Comparison of ENCODE assay signal across 9 cellular contexts in genomic region chr7:143563221-143563793, GRCh38. TPM values are rescaled to one million over a fixed set of nuclear protein-coding genes. Genes with fewer than 3 reads are reported as not detected.
DNase-seq lines count a peak whose midpoint lies in the region; ATAC-seq, FAIRE-seq and TF ChIP-seq lines count a peak whose summit lies in the region.
"Not testable (repeated sequence)": the region's sequence is repeated elsewhere in the genome, so short reads cannot be mapped to it uniquely, and the experiment has no call there.
"Had no signal": no experiment of that assay in that cellular context is flagged by ENCODE, and none has a peak within 500 bp of the region (broad histone marks: within the 10 kb centered on the region; RNA-seq: fewer than 3 reads in every experiment).

No MANE protein-coding gene starts in this region.

- RAD21 ChIA-PET in GM12878 (lab: Charles Lee; ENCODE audit: unreplicated experiment): not testable (repeated sequence)

- intact Hi-C loops in PC-9 (cut with micrococcal nuclease; ENCODE audit: unreplicated experiment); GM12878 (cut with micrococcal nuclease; ENCODE audit: unreplicated experiment); left lung (cut with DNase I): not testable (repeated sequence)

- not testable (repeated sequence) for TF ChIP-seq EP300 in GM12878 (IDR thresholded peaks at IDR 0.05; ENCODE audit: borderline replicate concordance in 1 of 2, control insufficient read depth in 1 of 2, low read depth in 2 of 2, low read length in 2 of 2)

- peak; percentile 7 for FAIRE-seq in GM12878 (lab: Jason Lieb, UNC)

- BruUV-seq in PC-9 (replicated peaks; lab: Mats Ljungman, UMichigan); GM12878 (replicated peaks; lab: Mats Ljungman, UMichigan): not testable (repeated sequence)

- H3K4me3 ChIP-seq in PC-9; GM12878; fibroblast of mammary gland (ENCODE audit: control insufficient read depth, low read depth, low read length); left lung; retinal pigment epithelial cell (ENCODE audit: low read length): not testable (repeated sequence)

- POLR2A ChIA-PET in PC-9 (lab: Charles Lee; ENCODE audit: unreplicated experiment); GM12878 (lab: Charles Lee): not testable (repeated sequence)

- H3K9me2 ChIP-seq in PC-9 (ENCODE audit: insufficient read depth): not testable (repeated sequence)

- in situ Hi-C loops in GM12878 (cut with MboI): not testable (repeated sequence)

- not testable (repeated sequence) for H3K9me3 ChIP-seq in PC-9 (ENCODE audit: insufficient read depth, low read depth); GM12878 (replicated peaks; ENCODE audit: control insufficient read depth, insufficient read depth, low read length); left lung

- not testable (repeated sequence) for H3K4me1 ChIP-seq in PC-9 (replicated peaks; ENCODE audit: insufficient read depth); GM12878 (ENCODE audit: control insufficient read depth, insufficient read depth, low read length); left lung

- H3K27ac ChIP-seq in PC-9; GM12878 (ENCODE audit: control insufficient read depth, insufficient read depth); left lung: not testable (repeated sequence)

- H3K9ac ChIP-seq in GM12878 (ENCODE audit: control insufficient read depth, insufficient read depth, low read length): not testable (repeated sequence)

- CTCF ChIA-PET in PC-9 (lab: Charles Lee); GM12878 (lab: Yijun Ruan, JAX): not testable (repeated sequence)

- H3K36me3 ChIP-seq in PC-9 (ENCODE audit: low read depth); GM12878 (ENCODE audit: control insufficient read depth in 2 of 2, insufficient read depth in 2 of 2, low read length in 1 of 2); left lung: not testable (repeated sequence)

- peak; percentile 56 for ATAC-seq in GM19043 (IDR thresholded peaks at IDR 0.05; ENCODE audit: low read depth, unreplicated experiment)
- peak; percentile 57 for ATAC-seq in HG02759 (IDR thresholded peaks at IDR 0.05; ENCODE audit: unreplicated experiment)
- peak; percentile 46 for ATAC-seq in GM12878
- ATAC-seq in left lung: peak; percentile 87

- H3K4me2 ChIP-seq in PC-9; GM12878 (ENCODE audit: control insufficient read depth, insufficient read depth): not testable (repeated sequence)

- H2AFZ ChIP-seq in PC-9; GM12878 (ENCODE audit: control insufficient read depth, low read depth, low read length): not testable (repeated sequence)

- DNase-seq in PC-9: peak in 1 of 2 experiments; percentile 50
- not testable (repeated sequence) for DNase-seq in GM12878 (ENCODE audit: low read depth, low spot score); fibroblast of mammary gland (ENCODE audit: low read depth); left lung; retinal pigment epithelial cell (ENCODE audit: low read depth)

- not testable (repeated sequence) for H4K20me1 ChIP-seq in PC-9 (ENCODE audit: insufficient read depth); GM12878 (ENCODE audit: control insufficient read depth, insufficient read depth)

- not testable (repeated sequence) for TF ChIP-seq RAD21 in GM12878 (IDR thresholded peaks at IDR 0.05; ENCODE audit: insufficient read depth, low read depth, low read length)

- SMC1A ChIA-PET in GM12878 (lab: Charles Lee; ENCODE audit: uncharacterized antibody, unreplicated experiment): not testable (repeated sequence)

- 10% methylated on average over 2 of the region's 7 CpGs for WGBS in GM12878 (ENCODE audit: insufficient coverage, insufficient replicate concordance, low lambda C conversion rate, missing lambda C conversion rate)

- H3K79me2 ChIP-seq in PC-9 (ENCODE audit: low read depth); GM12878 (ENCODE audit: control insufficient read depth, insufficient read depth, low read length): not testable (repeated sequence)

- TF ChIP-seq POLR2A in GM12878 (IDR thresholded peaks at IDR 0.05; ENCODE audit: low read depth, low read length): not testable (repeated sequence)

- not testable (repeated sequence) for H3F3A ChIP-seq in PC-9 (ENCODE audit: insufficient read depth, low read depth)

- TF ChIP-seq CTCF in PC-9 (conservative IDR thresholded peaks at IDR 0.05): peak; percentile 57
- not testable (repeated sequence) for TF ChIP-seq CTCF in GM12878 (IDR thresholded peaks at IDR 0.05 in 2 of 3, conservative IDR thresholded peaks at IDR 0.05 in 1 of 3; ENCODE audit: control insufficient read depth in 2 of 3, extremely low read depth in 1 of 3, insufficient read depth in 1 of 3, low read depth in 3 of 3, low read length in 3 of 3); left lung (IDR thresholded peaks at IDR 0.05)
- peak; percentile 34 for TF ChIP-seq CTCF in fibroblast of mammary gland (conservative IDR thresholded peaks at IDR 0.05; ENCODE audit: control insufficient read depth, insufficient read depth, low read depth, low read length)
- peak; percentile 28 for TF ChIP-seq CTCF in retinal pigment epithelial cell (conservative IDR thresholded peaks at IDR 0.05; ENCODE audit: low read depth, low read length)

- H3K27me3 ChIP-seq in PC-9 (ENCODE audit: insufficient read depth, low read depth); GM12878 (replicated peaks in 1 of 2; ENCODE audit: control insufficient read depth in 2 of 2, insufficient read depth in 2 of 2, low read length in 1 of 2); left lung: not testable (repeated sequence)

RNA-seq across cellular contexts. Expression of gene CTAGE15, which starts 8.3 kb away (rescaled TPM):
- 0.20 TPM in 1 of 2 replicates, not detected in the other for total RNA-seq in PC-9 (2021)
- 14.5 and 18.1 TPM in 2 replicates for total RNA-seq in GM12878 (2013; cell fraction: nucleolus; rRNA removed)
- 0.28 and 0.38 TPM in 2 replicates for total RNA-seq in GM12878 (2014; rRNA removed)
- total RNA-seq in GM12878 (2014; rRNA removed; fragmentation: Illumina TruSeq; extraction: Trizol): 0.51 and 0.58 TPM in 2 replicates
- total RNA-seq in GM12878 (2021): 0.32 and 0.49 TPM in 2 replicates
- polyA plus RNA-seq in GM12878 (2011; ENCODE audit: low read depth): 0.34 TPM
- 0.80 and 1.3 TPM in 2 replicates for polyA plus RNA-seq in GM12878 (2011; rRNA removed)
- 0.17 and 0.21 TPM in 2 replicates for polyA plus RNA-seq in GM12878 (2011; cell fraction: cytosol; rRNA removed)
- 1.3 and 3.0 TPM in 2 replicates for polyA plus RNA-seq in GM12878 (2011; cell fraction: nucleus; rRNA removed)
- polyA plus RNA-seq in GM12878 (2012): 0.50 and 0.81 TPM in 2 replicates
- 0.59 and 0.73 TPM in 2 replicates for polyA plus RNA-seq in GM12878 (2014; fragmentation: Illumina TruSeq; extraction: Trizol)
- polyA plus RNA-seq in GM12878 (2014; fragmentation: Nextera tagmentation; extraction: Ambion mirVana): under 1 TPM in 1 of 2 experiments, not detected in 1; 0.05 TPM
- polyA plus RNA-seq in GM12878 (2014; rRNA removed): 0.45 and 0.47 TPM in 2 replicates
- under 1 TPM; 0.20 to 0.32 TPM for polyA plus RNA-seq in GM12878 (2016; fragmentation: Nextera tagmentation; extraction: Ambion mirVana)
- polyA minus RNA-seq in GM12878 (2011; rRNA and poly(A)+ RNA removed): 1.0 and 1.3 TPM in 2 replicates
- not detected in 2 replicates for polyA minus RNA-seq in GM12878 (2011; cell fraction: cytosol; rRNA and poly(A)+ RNA removed)
- 1.9 and 3.1 TPM in 2 replicates for polyA minus RNA-seq in GM12878 (2011; cell fraction: nucleus; rRNA and poly(A)+ RNA removed)
- total RNA-seq in left lung: under 1 TPM; 0.29 to 0.79 TPM
- total RNA-seq: left ventricle myocardium inferior, renal cortical epithelial cell had no signal

RNA-seq across cellular contexts. Expression of gene TCAF2, which starts 57.5 kb away (rescaled TPM):
- 2.5 and 3.0 TPM in 2 replicates for total RNA-seq in PC-9 (2021)
- 30.6 and 36.6 TPM in 2 replicates for total RNA-seq in GM12878 (2013; cell fraction: nucleolus; rRNA removed)
- 2.7 and 3.2 TPM in 2 replicates for total RNA-seq in GM12878 (2014; rRNA removed)
- total RNA-seq in GM12878 (2014; rRNA removed; fragmentation: Illumina TruSeq; extraction: Trizol): 1.3 and 1.8 TPM in 2 replicates
- 2.7 and 3.0 TPM in 2 replicates for total RNA-seq in GM12878 (2021)
- 2.8 TPM for polyA plus RNA-seq in GM12878 (2011; ENCODE audit: low read depth)
- polyA plus RNA-seq in GM12878 (2011; rRNA removed): 14.1 and 15.5 TPM in 2 replicates
- polyA plus RNA-seq in GM12878 (2011; cell fraction: cytosol; rRNA removed): 13.6 and 13.9 TPM in 2 replicates
- 25.0 and 39.2 TPM in 2 replicates for polyA plus RNA-seq in GM12878 (2011; cell fraction: nucleus; rRNA removed)
- polyA plus RNA-seq in GM12878 (2012): 4.4 and 10.8 TPM in 2 replicates
- polyA plus RNA-seq in GM12878 (2014; fragmentation: Illumina TruSeq; extraction: Trizol): 2.1 and 2.3 TPM in 2 replicates
- under 1 TPM; 0.55 to 0.56 TPM for polyA plus RNA-seq in GM12878 (2014; fragmentation: Nextera tagmentation; extraction: Ambion mirVana)
- polyA plus RNA-seq in GM12878 (2014; rRNA removed): 1.8 and 2.2 TPM in 2 replicates
- polyA plus RNA-seq in GM12878 (2016; fragmentation: Nextera tagmentation; extraction: Ambion mirVana): 1 to 10 TPM; 2.8 to 3.2 TPM
- 16.2 and 26.9 TPM in 2 replicates for polyA minus RNA-seq in GM12878 (2011; rRNA and poly(A)+ RNA removed)
- polyA minus RNA-seq in GM12878 (2011; cell fraction: cytosol; rRNA and poly(A)+ RNA removed): 5.8 and 5.9 TPM in 2 replicates
- 16.4 and 17.2 TPM in 2 replicates for polyA minus RNA-seq in GM12878 (2011; cell fraction: nucleus; rRNA and poly(A)+ RNA removed)
- total RNA-seq in left lung: 1 to 10 TPM; 1.8 to 3.0 TPM
